In genomic region chr16:46690281-46691178, GRCh38 we compare ENCODE assay signal across 8 cellular contexts. TPM values are rescaled to one million over a fixed set of nuclear protein-coding genes. Genes with fewer than 3 reads are reported as not detected.
DNase-seq lines count a peak whose midpoint lies in the region; ATAC-seq and TF ChIP-seq lines count a peak whose summit lies in the region.

No MANE protein-coding gene starts in this region.

- no peaks in the 10 kb centered on the region for H3K27me3 Mint-ChIP-seq in activated CD8-positive, alpha-beta T cell treated with anti-CD3 and anti-CD28 coated beads, Interleukin-2, amount 10 ng/mL, durations not matched to agents 7 days and 5 days (ENCODE audit: low read depth)
- no peaks in the 10 kb centered on the region for H3K27me3 Mint-ChIP-seq in activated T-helper 2 cell treated with anti-CD3 and anti-CD28 coated beads, Interferon-gamma antibody, Interleukin-2, Interleukin-4, amounts not matched to agents 10 μg/mL and 5 μg/mL and 100 μg/mL, durations not matched to agents 14 hours and 24 hours and 36 hours (ENCODE audit: low read depth)

- no peak overlapping the region for H3K4me3 Mint-ChIP-seq in activated CD8-positive, alpha-beta T cell treated with anti-CD3 and anti-CD28 coated beads, Interleukin-2, amount 10 ng/mL, durations not matched to agents 7 days and 5 days
- H3K4me3 Mint-ChIP-seq in activated T-helper 2 cell treated with anti-CD3 and anti-CD28 coated beads, Interferon-gamma antibody, Interleukin-2, Interleukin-4, amounts not matched to agents 10 μg/mL and 5 μg/mL and 100 μg/mL, durations not matched to agents 14 hours and 24 hours and 36 hours (ENCODE audit: low read depth) = no peak overlapping the region

- peak overlapping the region; percentile 94 for H3K27ac ChIP-seq in cardiac muscle cell
- peak overlapping the region in 1 of 2 donors; percentile 92 for H3K27ac ChIP-seq in tibial artery

- POLR2A ChIA-PET in activated CD8-positive, alpha-beta T cell treated with anti-CD3 and anti-CD28 coated beads, Interleukin-2, amount 10 ng/mL, durations not matched to agents 7 days and 5 days (lab: Charles Lee) = interaction anchor here (1.1 to 1.5 kb wide), 2 partner anchors 15 to 138 kb away, joined by 4 to 7 read pairs; no protein-coding TSS in a partner anchor

- ATAC-seq in Right ventricle myocardium inferior = no peak
- no peak for ATAC-seq in activated CD8-positive, alpha-beta T cell treated with anti-CD3 and anti-CD28 coated beads, Interleukin-2, amount 10 ng/mL, durations not matched to agents 7 days and 5 days
- no peak for ATAC-seq in HG03378 (IDR thresholded peaks at IDR 0.05; ENCODE audit: unreplicated experiment)

- CTCF ChIA-PET in activated CD8-positive, alpha-beta T cell treated with anti-CD3 and anti-CD28 coated beads, Interleukin-2, amount 10 ng/mL, durations not matched to agents 7 days and 5 days (lab: Charles Lee) = interaction anchor here (0.6 to 3.1 kb wide), 11 partner anchors 9 to 349 kb away, joined by 3 to 20 read pairs (median 3); partner anchors contain the start of genes DNAJA2 and SHCBP1

- H3K27ac Mint-ChIP-seq in activated CD8-positive, alpha-beta T cell treated with anti-CD3 and anti-CD28 coated beads, Interleukin-2, amount 10 ng/mL, durations not matched to agents 7 days and 5 days = peak overlapping the region; percentile 9
- no peak overlapping the region for H3K27ac Mint-ChIP-seq in activated T-helper 2 cell treated with anti-CD3 and anti-CD28 coated beads, Interferon-gamma antibody, Interleukin-2, Interleukin-4, amounts not matched to agents 10 μg/mL and 5 μg/mL and 100 μg/mL, durations not matched to agents 14 hours and 24 hours and 36 hours

- H3K9me3 ChIP-seq in cardiac muscle cell (ENCODE audit: low read depth) = no peaks in the 10 kb centered on the region
- no peaks in the 10 kb centered on the region for H3K9me3 ChIP-seq in tibial artery

- no peaks in the 10 kb centered on the region for H3K9me3 Mint-ChIP-seq in activated CD8-positive, alpha-beta T cell treated with anti-CD3 and anti-CD28 coated beads, Interleukin-2, amount 10 ng/mL, durations not matched to agents 7 days and 5 days (ENCODE audit: insufficient read depth)
- H3K9me3 Mint-ChIP-seq in activated T-helper 2 cell treated with anti-CD3 and anti-CD28 coated beads, Interferon-gamma antibody, Interleukin-2, Interleukin-4, amounts not matched to agents 10 μg/mL and 5 μg/mL and 100 μg/mL, durations not matched to agents 14 hours and 24 hours and 36 hours = no peaks in the 10 kb centered on the region

- H3K4me3 ChIP-seq in cardiac muscle cell (peak overlapping the region; percentile 70), tibial artery (peak overlapping the region; percentile 75 to 78)

- peaks cover 33% of the 10 kb centered on the region for H3K36me3 Mint-ChIP-seq in activated CD8-positive, alpha-beta T cell treated with anti-CD3 and anti-CD28 coated beads, Interleukin-2, amount 10 ng/mL, durations not matched to agents 7 days and 5 days (ENCODE audit: low read depth)
- peaks cover 33% of the 10 kb centered on the region for H3K36me3 Mint-ChIP-seq in activated T-helper 2 cell treated with anti-CD3 and anti-CD28 coated beads, Interferon-gamma antibody, Interleukin-2, Interleukin-4, amounts not matched to agents 10 μg/mL and 5 μg/mL and 100 μg/mL, durations not matched to agents 14 hours and 24 hours and 36 hours (ENCODE audit: low read depth)

- H3K36me3 ChIP-seq in cardiac muscle cell (peaks cover 7% of the 10 kb centered on the region), tibial artery (no peaks in the 10 kb centered on the region)

- DNase-seq in cardiac muscle cell (ENCODE audit: low read depth in 1 of 2, low spot score in 1 of 2) (peak; percentile 21 to 51), Right ventricle myocardium inferior (ENCODE audit: missing footprints) (no peak), iris pigment epithelial cell (ENCODE audit: low read depth) (peak; percentile 46), tibial artery (no peak), cerebellar cortex (ENCODE audit: low spot score) (no peak)
- no peak for DNase-seq in activated CD8-positive, alpha-beta T cell treated with anti-CD3 and anti-CD28 coated beads, Interleukin-2, amount 10 ng/mL, durations not matched to agents 7 days and 5 days
- DNase-seq in activated T-helper 2 cell treated with anti-CD3 and anti-CD28 coated beads, Interferon-gamma antibody, Interleukin-2, Interleukin-4, amounts not matched to agents 10 μg/mL and 5 μg/mL and 100 μg/mL, durations not matched to agents 14 hours and 24 hours and 36 hours (ENCODE audit: low spot score) = no peak

- H3K27me3 ChIP-seq in cardiac muscle cell (no peaks in the 10 kb centered on the region), tibial artery (no peaks in the 10 kb centered on the region)

- intact Hi-C loops in Right ventricle myocardium inferior (cut with DNase I) (loop anchor here (10.0 kb wide), 1 partner anchor 54 kb away; the partner anchor contains the start of gene MYLK3), tibial artery (cut with DNase I; ENCODE audit: low total_unique reads) (no loop called here)
- intact Hi-C loops in activated T-helper 2 cell treated with anti-CD3 and anti-CD28 coated beads, Interferon-gamma antibody, Interleukin-2, Interleukin-4, amounts not matched to agents 10 μg/mL and 5 μg/mL and 100 μg/mL, durations not matched to agents 14 hours and 24 hours and 36 hours (cut with micrococcal nuclease) = loop anchor here (1.0 kb wide), 1 partner anchor 138 kb away; no protein-coding TSS in a partner anchor

- TF ChIP-seq CTCF in cardiac muscle cell (IDR thresholded peaks at IDR 0.05; ENCODE audit: low read depth, low read length) (no peak), tibial artery (IDR thresholded peaks at IDR 0.05) (no peak)

- peaks cover 19% of the 10 kb centered on the region for H3K4me1 Mint-ChIP-seq in activated CD8-positive, alpha-beta T cell treated with anti-CD3 and anti-CD28 coated beads, Interleukin-2, amount 10 ng/mL, durations not matched to agents 7 days and 5 days (ENCODE audit: low read depth)
- peaks cover 40% of the 10 kb centered on the region for H3K4me1 Mint-ChIP-seq in activated T-helper 2 cell treated with anti-CD3 and anti-CD28 coated beads, Interferon-gamma antibody, Interleukin-2, Interleukin-4, amounts not matched to agents 10 μg/mL and 5 μg/mL and 100 μg/mL, durations not matched to agents 14 hours and 24 hours and 36 hours (ENCODE audit: low read depth)

- H3K4me1 ChIP-seq in cardiac muscle cell (ENCODE audit: low read depth) = peaks cover 31% of the 10 kb centered on the region
- H3K4me1 ChIP-seq in tibial artery = peaks cover 9 to 31% (median 28%) of the 10 kb centered on the region in 4 donors

RNA-seq across cellular contexts. Expression of gene ORC6, which starts 1.1 kb away (rescaled TPM):
- total RNA-seq in cardiac muscle cell (19.1 and 32.6 TPM in 2 replicates), Right ventricle myocardium inferior (2.5 TPM)
- polyA plus RNA-seq in cardiac muscle cell = 35.5 and 59.3 TPM in 2 replicates
- 10 to 100 TPM; 44.4 to 48.1 TPM for total RNA-seq in activated CD8-positive, alpha-beta T cell treated with anti-CD3 and anti-CD28 coated beads, Interleukin-2, amount 10 ng/mL, durations not matched to agents 7 days and 5 days
- total RNA-seq in activated T-helper 2 cell treated with anti-CD3 and anti-CD28 coated beads, Interferon-gamma antibody, Interleukin-2, Interleukin-4, amounts not matched to agents 10 μg/mL and 5 μg/mL and 100 μg/mL, durations not matched to agents 14 hours and 24 hours and 36 hours = 56.2 and 56.8 TPM in 2 replicates

RNA-seq across cellular contexts. Expression of gene VPS35, which starts 1.6 kb away (rescaled TPM):
- total RNA-seq in cardiac muscle cell (58.9 and 63.2 TPM in 2 replicates), Right ventricle myocardium inferior (86.9 TPM)
- polyA plus RNA-seq in cardiac muscle cell = 111 and 146 TPM in 2 replicates
- 10 to 100 TPM; 72.9 to 76.1 TPM for total RNA-seq in activated CD8-positive, alpha-beta T cell treated with anti-CD3 and anti-CD28 coated beads, Interleukin-2, amount 10 ng/mL, durations not matched to agents 7 days and 5 days
- total RNA-seq in activated T-helper 2 cell treated with anti-CD3 and anti-CD28 coated beads, Interferon-gamma antibody, Interleukin-2, Interleukin-4, amounts not matched to agents 10 μg/mL and 5 μg/mL and 100 μg/mL, durations not matched to agents 14 hours and 24 hours and 36 hours = 90.4 and 90.5 TPM in 2 replicates

RNA-seq across cellular contexts. Expression of gene MYLK3, which starts 57.6 kb away (rescaled TPM):
- 203 and 211 TPM in 2 replicates for total RNA-seq in cardiac muscle cell
- 57.5 and 57.8 TPM in 2 replicates for polyA plus RNA-seq in cardiac muscle cell
- 261 TPM for total RNA-seq in Right ventricle myocardium inferior
- under 1 TPM in 1 of 2 experiments, not detected in 1; 0.23 TPM for total RNA-seq in activated CD8-positive, alpha-beta T cell treated with anti-CD3 and anti-CD28 coated beads, Interleukin-2, amount 10 ng/mL, durations not matched to agents 7 days and 5 days
- total RNA-seq in activated T-helper 2 cell treated with anti-CD3 and anti-CD28 coated beads, Interferon-gamma antibody, Interleukin-2, Interleukin-4, amounts not matched to agents 10 μg/mL and 5 μg/mL and 100 μg/mL, durations not matched to agents 14 hours and 24 hours and 36 hours = 0.25 and 0.32 TPM in 2 replicates

Comparison
In these comparisons a context has a peak if more than half of its experiments do, and no peak if none do; other contexts are left out.
1. DNase-seq: peak in cardiac muscle cell (2 of 2) and iris pigment epithelial cell (single experiment); none in Right ventricle myocardium inferior (single experiment), activated CD8-positive, alpha-beta T cell treated with anti-CD3 and anti-CD28 coated beads, Interleukin-2, amount 10 ng/mL, durations not matched to agents 7 days and 5 days (single experiment), tibial artery (0 of 2), cerebellar cortex (single experiment) and activated T-helper 2 cell treated with anti-CD3 and anti-CD28 coated beads, Interferon-gamma antibody, Interleukin-2, Interleukin-4, amounts not matched to agents 10 μg/mL and 5 μg/mL and 100 μg/mL, durations not matched to agents 14 hours and 24 hours and 36 hours (single experiment).
2. RNA of gene MYLK3, which starts 57.6 kb away (total RNA-seq): 261 TPM in Right ventricle myocardium inferior (single experiment) and 203 to 211 TPM in cardiac muscle cell; 0.25 to 0.32 TPM in activated T-helper 2 cell treated with anti-CD3 and anti-CD28 coated beads, Interferon-gamma antibody, Interleukin-2, Interleukin-4, amounts not matched to agents 10 μg/mL and 5 μg/mL and 100 μg/mL, durations not matched to agents 14 hours and 24 hours and 36 hours and 0.23 TPM in activated CD8-positive, alpha-beta T cell treated with anti-CD3 and anti-CD28 coated beads, Interleukin-2, amount 10 ng/mL, durations not matched to agents 7 days and 5 days; every median in the first group is over 100 times any median in the second.